Comparison of ENCODE assay signal across 35 cellular contexts in genomic region chr2:11639503-11639902, GRCh38. TPM values are rescaled to one million over a fixed set of nuclear protein-coding genes. Genes with fewer than 3 reads are reported as not detected.
"Had no signal": no experiment of that assay in that cellular context is flagged by ENCODE, and none has a peak within 500 bp of the region (broad histone marks: within the 10 kb centered on the region; RNA-seq: fewer than 3 reads in every experiment).

No MANE protein-coding gene starts in this region.

- H3K27me3 ChIP-seq: colonic mucosa, gastrocnemius medialis, heart right ventricle, left lung had no signal

- DNase-seq: colonic mucosa; cortex of kidney; effector CD8-positive, alpha-beta T cell; effector memory CD8-positive, alpha-beta T cell; endodermal cell; esophagus squamous epithelium; foreskin fibroblast; foreskin melanocyte; gastrocnemius medialis; glutamatergic neuron; head of caudate nucleus; heart right ventricle; hippocampal formation; left cardiac atrium; left lung; left ventricle myocardium superior; lower lobe of right lung; mesenchymal stem cell; mucosa of descending colon had no signal

- H3K36me3 ChIP-seq: colonic mucosa, esophagus squamous epithelium, gastrocnemius medialis, left lung, lower lobe of right lung had no signal

- H3K4me1 ChIP-seq: colonic mucosa, esophagus squamous epithelium, gastrocnemius medialis, heart right ventricle, left lung, lower lobe of right lung had no signal

- H3K4me1 Mint-ChIP-seq: endodermal cell, mesothelial cell of epicardium had no signal

- H3K9me3 Mint-ChIP-seq: dendritic cell treated with granulocyte-macrophage colony-stimulating factor and Interleukin-4, amounts not matched to agents 40 ng/mL and 50 ng/mL, for 4 days; effector memory CD8-positive, alpha-beta T cell; endodermal cell; mesothelial cell of epicardium had no signal

- H3K4me3 ChIP-seq: colonic mucosa, esophagus squamous epithelium, gastrocnemius medialis, heart right ventricle, left lung, lower lobe of right lung, mucosa of descending colon had no signal

- H3K4me3 Mint-ChIP-seq: dendritic cell treated with granulocyte-macrophage colony-stimulating factor and Interleukin-4, amounts not matched to agents 40 ng/mL and 50 ng/mL, for 4 days; effector memory CD8-positive, alpha-beta T cell; endodermal cell; mesothelial cell of epicardium had no signal

- H3K27ac ChIP-seq: colonic mucosa, esophagus squamous epithelium, gastrocnemius medialis, heart right ventricle, left lung, lower lobe of right lung had no signal

- FAIRE-seq: endometrium, endothelial cell of umbilical vein, islet of Langerhans, keratinocyte had no signal

- H3K9me3 ChIP-seq: colonic mucosa, esophagus squamous epithelium, gastrocnemius medialis, heart right ventricle, left lung, lower lobe of right lung, mucosa of descending colon had no signal

- H3K27ac Mint-ChIP-seq: dendritic cell treated with granulocyte-macrophage colony-stimulating factor and Interleukin-4, amounts not matched to agents 40 ng/mL and 50 ng/mL, for 4 days; effector memory CD8-positive, alpha-beta T cell; endodermal cell; mesothelial cell of epicardium had no signal

- ATAC-seq: effector memory CD8-positive, alpha-beta T cell; gastrocnemius medialis; left cardiac atrium; left lung; left ventricle myocardium superior; lower lobe of right lung; mucosa of descending colon had no signal

RNA-seq across cellular contexts. Expression of gene NTSR2, which starts 30.5 kb away (rescaled TPM):
- total RNA-seq: chondrocyte, colonic mucosa, dermis microvascular lymphatic vessel endothelial cell, endodermal cell, endothelial cell of umbilical vein, epithelial cell of proximal tubule, esophagus squamous epithelium, glomerular endothelial cell, kidney epithelial cell, left lung, left ventricle myocardium superior, lower leg skin, lower lobe of right lung, lung microvascular endothelial cell, mesenteric fat pad, mesothelial cell of epicardium, mucosa of descending colon, myocyte had no signal
- polyA plus RNA-seq: endothelial cell of umbilical vein, esophagus, keratinocyte had no signal
